Comparison of ENCODE assay signal across 5 cellular contexts in genomic region chr14:65720743-65721142, GRCh38.
"Had no signal": no experiment of that assay in that cellular context is flagged by ENCODE, and none has a peak within 500 bp of the region (broad histone marks: within the 10 kb centered on the region; RNA-seq: fewer than 3 reads in every experiment).

No MANE protein-coding gene starts in this region.

- DNase-seq: H9, HCEC 1CT had no signal

- H3K4me1 Mint-ChIP-seq: GM23338, H9 had no signal

- H3K4me3 ChIP-seq: GM23338 had no signal

- H3K27ac Mint-ChIP-seq: GM23338, H9, IgD-negative memory B cell had no signal

- FAIRE-seq: H1 had no signal

- H3K27me3 Mint-ChIP-seq: IgD-negative memory B cell had no signal

- H3K4me2 ChIP-seq: GM23338 had no signal

- H2AFZ ChIP-seq: GM23338 had no signal

- ATAC-seq: GM23338 had no signal

- H3K4me3 Mint-ChIP-seq: GM23338, H9, IgD-negative memory B cell had no signal
